Comparison of ENCODE assay signal across 15 cellular contexts in genomic region chr11:113720478-113720877, GRCh38. TPM values are rescaled to one million over a fixed set of nuclear protein-coding genes. Genes with fewer than 3 reads are reported as not detected.
"Had no signal": no experiment of that assay in that cellular context is flagged by ENCODE, and none has a peak within 500 bp of the region (broad histone marks: within the 10 kb centered on the region; RNA-seq: fewer than 3 reads in every experiment).

No MANE protein-coding gene starts in this region.

RNA-seq across cellular contexts. Expression of gene TMPRSS5, which starts 14.4 kb away (rescaled TPM):
- total RNA-seq: vagina had no signal

RNA-seq across cellular contexts. Expression of gene CLDN25, which starts 59.1 kb away (rescaled TPM):
- total RNA-seq: stomach, subcutaneous adipose tissue, temporal lobe, testis, thoracic aorta, thyroid gland, tibial nerve, transverse colon, upper lobe of left lung, upper lobe of right lung, ureter, urinary bladder, uterus, vagina had no signal
- polyA plus RNA-seq: stomach, thymus, urinary bladder had no signal
